1 cellular context compared by ENCODE assay signal in the genomic region with DNA sequence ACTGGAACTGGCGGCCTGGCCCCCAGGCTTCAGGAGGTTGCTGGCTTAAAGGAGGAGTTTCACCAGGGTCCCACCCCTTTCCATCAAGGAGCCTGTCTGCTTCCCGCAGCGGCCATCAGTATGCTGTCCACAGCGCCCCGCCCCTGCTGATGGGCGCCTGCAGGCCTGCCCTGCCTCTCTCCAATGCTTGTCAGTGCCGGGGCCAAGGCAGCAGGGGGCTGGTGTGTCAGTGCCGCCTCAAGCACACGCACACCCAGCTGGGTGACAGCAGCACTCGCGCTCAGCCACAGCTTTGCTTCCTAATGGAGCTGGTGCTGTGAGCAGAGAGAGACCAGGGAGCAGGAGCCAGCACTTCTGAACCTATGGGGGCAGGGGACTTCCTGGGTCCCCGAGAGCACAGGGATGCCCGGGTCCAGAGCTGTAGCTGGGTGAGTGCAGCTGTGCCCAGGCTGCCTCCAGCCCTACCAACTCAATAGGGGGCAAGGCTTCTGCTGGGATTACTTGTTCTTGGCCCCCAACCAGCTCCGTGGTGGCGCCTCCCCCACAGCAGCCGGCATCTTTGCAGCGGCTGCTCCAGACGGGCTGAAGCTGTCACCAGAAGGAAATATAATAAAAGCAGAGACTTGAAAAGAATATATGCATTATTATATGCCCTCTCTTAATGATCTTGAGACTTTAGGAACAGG.
TF ChIP-seq lines count a peak whose summit lies in the region.

No MANE protein-coding gene starts in this region.

TF ChIP-seq in GM23338, 12 proteins besides CTCF, POLR2A, EP300 and RAD21 (continued from another document):
- TF ChIP-seq, protein P1, sequence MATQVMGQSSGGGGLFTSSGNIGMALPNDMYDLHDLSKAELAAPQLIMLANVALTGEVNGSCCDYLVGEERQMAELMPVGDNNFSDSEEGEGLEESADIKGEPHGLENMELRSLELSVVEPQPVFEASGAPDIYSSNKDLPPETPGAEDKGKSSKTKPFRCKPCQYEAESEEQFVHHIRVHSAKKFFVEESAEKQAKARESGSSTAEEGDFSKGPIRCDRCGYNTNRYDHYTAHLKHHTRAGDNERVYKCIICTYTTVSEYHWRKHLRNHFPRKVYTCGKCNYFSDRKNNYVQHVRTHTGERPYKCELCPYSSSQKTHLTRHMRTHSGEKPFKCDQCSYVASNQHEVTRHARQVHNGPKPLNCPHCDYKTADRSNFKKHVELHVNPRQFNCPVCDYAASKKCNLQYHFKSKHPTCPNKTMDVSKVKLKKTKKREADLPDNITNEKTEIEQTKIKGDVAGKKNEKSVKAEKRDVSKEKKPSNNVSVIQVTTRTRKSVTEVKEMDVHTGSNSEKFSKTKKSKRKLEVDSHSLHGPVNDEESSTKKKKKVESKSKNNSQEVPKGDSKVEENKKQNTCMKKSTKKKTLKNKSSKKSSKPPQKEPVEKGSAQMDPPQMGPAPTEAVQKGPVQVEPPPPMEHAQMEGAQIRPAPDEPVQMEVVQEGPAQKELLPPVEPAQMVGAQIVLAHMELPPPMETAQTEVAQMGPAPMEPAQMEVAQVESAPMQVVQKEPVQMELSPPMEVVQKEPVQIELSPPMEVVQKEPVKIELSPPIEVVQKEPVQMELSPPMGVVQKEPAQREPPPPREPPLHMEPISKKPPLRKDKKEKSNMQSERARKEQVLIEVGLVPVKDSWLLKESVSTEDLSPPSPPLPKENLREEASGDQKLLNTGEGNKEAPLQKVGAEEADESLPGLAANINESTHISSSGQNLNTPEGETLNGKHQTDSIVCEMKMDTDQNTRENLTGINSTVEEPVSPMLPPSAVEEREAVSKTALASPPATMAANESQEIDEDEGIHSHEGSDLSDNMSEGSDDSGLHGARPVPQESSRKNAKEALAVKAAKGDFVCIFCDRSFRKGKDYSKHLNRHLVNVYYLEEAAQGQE (IDR thresholded peaks at IDR 0.05; ENCODE audit: unreplicated experiment): no peak
- TF ChIP-seq JUNB (IDR thresholded peaks at IDR 0.05; ENCODE audit: unreplicated experiment) (no peak), EZH2 (IDR thresholded peaks at IDR 0.05; ENCODE audit: low read depth, unreplicated experiment) (no peak), NANOG (IDR thresholded peaks at IDR 0.05; ENCODE audit: borderline replicate concordance) (no peak)
- TF ChIP-seq, protein P2, sequence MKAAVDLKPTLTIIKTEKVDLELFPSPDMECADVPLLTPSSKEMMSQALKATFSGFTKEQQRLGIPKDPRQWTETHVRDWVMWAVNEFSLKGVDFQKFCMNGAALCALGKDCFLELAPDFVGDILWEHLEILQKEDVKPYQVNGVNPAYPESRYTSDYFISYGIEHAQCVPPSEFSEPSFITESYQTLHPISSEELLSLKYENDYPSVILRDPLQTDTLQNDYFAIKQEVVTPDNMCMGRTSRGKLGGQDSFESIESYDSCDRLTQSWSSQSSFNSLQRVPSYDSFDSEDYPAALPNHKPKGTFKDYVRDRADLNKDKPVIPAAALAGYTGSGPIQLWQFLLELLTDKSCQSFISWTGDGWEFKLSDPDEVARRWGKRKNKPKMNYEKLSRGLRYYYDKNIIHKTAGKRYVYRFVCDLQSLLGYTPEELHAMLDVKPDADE (IDR thresholded peaks at IDR 0.05): no peak
